ENCODE assay signal across 11 cellular contexts in genomic region chr4:176052744-176053143, GRCh38. TPM values are rescaled to one million over a fixed set of nuclear protein-coding genes. Genes with fewer than 3 reads are reported as not detected.
A peak's percentile ranks its signal among the peaks of the same experiment; 100 is the strongest.
DNase-seq lines count a peak whose midpoint lies in the region; ATAC-seq and TF ChIP-seq lines count a peak whose summit lies in the region.
"Had no signal": no experiment of that assay in that cellular context is flagged by ENCODE, and none has a peak within 500 bp of the region (broad histone marks: within the 10 kb centered on the region; RNA-seq: fewer than 3 reads in every experiment).

No MANE protein-coding gene starts in this region.

- no peaks in the 10 kb centered on the region for H3K79me1 ChIP-seq in mesendoderm (ENCODE audit: low read length)

- intact Hi-C loops in left ventricle myocardium inferior (cut with micrococcal nuclease), result no loop called here

- H3K27ac Mint-ChIP-seq in stimulated activated naive CD8-positive, alpha-beta T cell treated with anti-CD3 and anti-CD28 coated beads, Interleukin-15, amount 100 ng/mL, for 72 hours, result no peak overlapping the region
- peak overlapping the region; percentile 71 for H3K27ac Mint-ChIP-seq in stimulated activated naive B cell treated with anti-CD40 and anti-IgM and Interleukin-4, amounts not matched to agents 10 μg/mL and 1 μg/mL and 100 μg/mL, for 72 hours
- H3K27ac Mint-ChIP-seq: T-cell had no signal

- H2BK15ac ChIP-seq in mesendoderm (replicated peaks; ENCODE audit: low read depth), result no peak overlapping the region

- H3K27me3 Mint-ChIP-seq in stimulated activated naive CD8-positive, alpha-beta T cell treated with anti-CD3 and anti-CD28 coated beads, Interleukin-15, amount 100 ng/mL, for 72 hours, result peaks cover 2% of the 10 kb centered on the region
- peaks cover 6 to 7% of the 10 kb centered on the region in 2 donors for H3K27me3 Mint-ChIP-seq in stimulated activated naive B cell treated with anti-CD40 and anti-IgM and Interleukin-4, amounts not matched to agents 10 μg/mL and 1 μg/mL and 100 μg/mL, for 72 hours

- H3K18ac ChIP-seq in mesendoderm (ENCODE audit: low read length), result no peak overlapping the region

- H3K9me3 ChIP-seq in left ventricle myocardium inferior (replicated peaks), result no peaks in the 10 kb centered on the region
- H3K9me3 ChIP-seq: pancreas had no signal

- no peak overlapping the region for H2AK5ac ChIP-seq in mesendoderm (ENCODE audit: low read length)

- no peak overlapping the region for H3K9ac ChIP-seq in mesendoderm (ENCODE audit: low read length)

- no peak for TF ChIP-seq CTCF in left ventricle myocardium inferior (IDR thresholded peaks at IDR 0.05; ENCODE audit: borderline replicate concordance)

- no peak for DNase-seq in stimulated activated naive CD8-positive, alpha-beta T cell treated with anti-CD3 and anti-CD28 coated beads, Interleukin-15, amount 100 ng/mL, for 72 hours
- no peak for DNase-seq in stimulated activated naive CD8-positive, alpha-beta T cell treated with anti-CD3 and anti-CD28 coated beads, Interleukin-15, Interleukin-2, amounts not matched to agents 100 U/mL and 50 U/mL, for 24 hours
- peak; percentile 4 for DNase-seq in stimulated activated naive B cell treated with anti-CD40 and anti-IgM and Interleukin-4, amounts not matched to agents 10 μg/mL and 1 μg/mL and 100 μg/mL, for 72 hours
- DNase-seq in COLO829 (ENCODE audit: low spot score) (no peak), left ventricle myocardium inferior (no peak), mesendoderm (no peak)
- DNase-seq: kidney, pancreas, T-cell had no signal

- H3K79me2 ChIP-seq in mesendoderm (ENCODE audit: control insufficient read depth, insufficient read depth, low read length), result no peaks in the 10 kb centered on the region

- H3K36me3 ChIP-seq in left ventricle myocardium inferior (no peaks in the 10 kb centered on the region), mesendoderm (ENCODE audit: control insufficient read depth, insufficient read depth, low read length) (no peaks in the 10 kb centered on the region)
- H3K36me3 ChIP-seq: pancreas had no signal

- no peak overlapping the region for H3K4me3 Mint-ChIP-seq in stimulated activated naive CD8-positive, alpha-beta T cell treated with anti-CD3 and anti-CD28 coated beads, Interleukin-15, amount 100 ng/mL, for 72 hours
- H3K4me3 Mint-ChIP-seq in stimulated activated naive B cell treated with anti-CD40 and anti-IgM and Interleukin-4, amounts not matched to agents 10 μg/mL and 1 μg/mL and 100 μg/mL, for 72 hours, result peak overlapping the region; percentile 26 to 54
- H3K4me3 Mint-ChIP-seq: T-cell had no signal

- H3K56ac ChIP-seq in mesendoderm (ENCODE audit: low read length), result no peak overlapping the region

- H3K27ac ChIP-seq in left ventricle myocardium inferior (replicated peaks), result no peak overlapping the region
- no peak overlapping the region for H3K27ac ChIP-seq in mesendoderm (ENCODE audit: low read depth, low read length)
- H3K27ac ChIP-seq: pancreas had no signal

- no peak overlapping the region for H3K4me3 ChIP-seq in left ventricle myocardium inferior
- H3K4me3 ChIP-seq in mesendoderm (ENCODE audit: low read length), result no peak overlapping the region
- H3K4me3 ChIP-seq: pancreas had no signal

- no peak overlapping the region for H2BK120ac ChIP-seq in mesendoderm (ENCODE audit: low read depth, low read length)

- H4K5ac ChIP-seq in mesendoderm (ENCODE audit: low read length), result no peak overlapping the region

- no peak overlapping the region for H3K4me2 ChIP-seq in mesendoderm (ENCODE audit: low read length)

- WGBS in mesendoderm (ENCODE audit: extremely low coverage, insufficient coverage, low lambda C conversion rate), result no CpG with 5 or more reads among the region's 6 CpGs

- no peak overlapping the region for H3K23ac ChIP-seq in mesendoderm (ENCODE audit: low read length)

- ATAC-seq in stimulated activated naive CD8-positive, alpha-beta T cell treated with anti-CD3 and anti-CD28 coated beads, Interleukin-15, amount 100 ng/mL, for 72 hours, result peak; percentile 54
- no peak for ATAC-seq in stimulated activated naive CD8-positive, alpha-beta T cell treated with anti-CD3 and anti-CD28 coated beads, Interleukin-15, Interleukin-2, amounts not matched to agents 100 U/mL and 50 U/mL, for 24 hours
- peak; percentile 90 for ATAC-seq in HG02642 (IDR thresholded peaks at IDR 0.05; ENCODE audit: poor library complexity, unreplicated experiment)
- ATAC-seq in HG03469 (IDR thresholded peaks at IDR 0.05; ENCODE audit: unreplicated experiment), result peak; percentile 100
- peak; percentile 99 to 100 for ATAC-seq in stimulated activated naive B cell treated with anti-CD40 and anti-IgM and Interleukin-4, amounts not matched to agents 10 μg/mL and 1 μg/mL and 100 μg/mL, for 72 hours (replicated peaks)
- ATAC-seq: pancreas had no signal

- no peak overlapping the region for H4K8ac ChIP-seq in mesendoderm (ENCODE audit: low read depth, low read length)

- no peak overlapping the region for H3K4ac ChIP-seq in mesendoderm (ENCODE audit: low read depth, low read length)

- H3K4me1 ChIP-seq in left ventricle myocardium inferior (no peaks in the 10 kb centered on the region), mesendoderm (ENCODE audit: control insufficient read depth, low read depth, low read length) (no peaks in the 10 kb centered on the region)
- H3K4me1 ChIP-seq: pancreas had no signal

- no peak overlapping the region for H2BK5ac ChIP-seq in mesendoderm (ENCODE audit: low read length)

- H3K9me3 Mint-ChIP-seq in stimulated activated naive CD8-positive, alpha-beta T cell treated with anti-CD3 and anti-CD28 coated beads, Interleukin-15, amount 100 ng/mL, for 72 hours, result no peaks in the 10 kb centered on the region
- H3K9me3 Mint-ChIP-seq in stimulated activated naive B cell treated with anti-CD40 and anti-IgM and Interleukin-4, amounts not matched to agents 10 μg/mL and 1 μg/mL and 100 μg/mL, for 72 hours, result no peaks in the 10 kb centered on the region
- H3K9me3 Mint-ChIP-seq: T-cell had no signal

- H3K4me1 Mint-ChIP-seq in stimulated activated naive CD8-positive, alpha-beta T cell treated with anti-CD3 and anti-CD28 coated beads, Interleukin-15, amount 100 ng/mL, for 72 hours, result peaks cover 6% of the 10 kb centered on the region
- H3K4me1 Mint-ChIP-seq in stimulated activated naive B cell treated with anti-CD40 and anti-IgM and Interleukin-4, amounts not matched to agents 10 μg/mL and 1 μg/mL and 100 μg/mL, for 72 hours, result peaks cover 9 to 17% of the 10 kb centered on the region in 2 donors

- no peaks in the 10 kb centered on the region for H3K36me3 Mint-ChIP-seq in stimulated activated naive B cell treated with anti-CD40 and anti-IgM and Interleukin-4, amounts not matched to agents 10 μg/mL and 1 μg/mL and 100 μg/mL, for 72 hours
- H3K36me3 Mint-ChIP-seq: T-cell had no signal

- H3K27me3 ChIP-seq in left ventricle myocardium inferior (ENCODE audit: low read depth) (no peaks in the 10 kb centered on the region), mesendoderm (ENCODE audit: insufficient read depth, low read length, poor library complexity) (no peaks in the 10 kb centered on the region)
- H3K27me3 ChIP-seq: pancreas had no signal

RNA-seq across cellular contexts. Expression of gene WDR17, which starts 12.9 kb away (rescaled TPM):
- 0.38 TPM for total RNA-seq in left ventricle myocardium inferior
- polyA plus RNA-seq in mesendoderm (2013, experiment 1 of 2), result 0.81 TPM
- 0.94 TPM for polyA plus RNA-seq in mesendoderm (2013, experiment 2 of 2)

Comparison
In these comparisons a context has a peak if more than half of its experiments do, and no peak if none do; other contexts are left out.
1. H3K4me3 Mint-ChIP-seq: peak in stimulated activated naive B cell treated with anti-CD40 and anti-IgM and Interleukin-4, amounts not matched to agents 10 μg/mL and 1 μg/mL and 100 μg/mL, for 72 hours (2 of 2); none in stimulated activated naive CD8-positive, alpha-beta T cell treated with anti-CD3 and anti-CD28 coated beads, Interleukin-15, amount 100 ng/mL, for 72 hours (0 of 2).